Comparison of ENCODE assay signal across 20 cellular contexts in genomic region chr18:45835057-45835634, GRCh38. TPM values are rescaled to one million over a fixed set of nuclear protein-coding genes. Genes with fewer than 3 reads are reported as not detected.
DNase-seq lines count a peak whose midpoint lies in the region; ATAC-seq and TF ChIP-seq lines count a peak whose summit lies in the region.
"Had no signal": no experiment of that assay in that cellular context is flagged by ENCODE, and none has a peak within 500 bp of the region (broad histone marks: within the 10 kb centered on the region; RNA-seq: fewer than 3 reads in every experiment).

No MANE protein-coding gene starts in this region.

- H3K79me2 ChIP-seq in GM23338 (replicated peaks; ENCODE audit: insufficient read depth), result no peaks in the 10 kb centered on the region

- ATAC-seq in IMR-90 (ENCODE audit: low read depth) (no peak), Panc1 (no peak), GM23338 (no peak)
- ATAC-seq: HCT116 had no signal

- no TSS peak for BruUV-seq in IMR-90 (replicated peaks; lab: Mats Ljungman, UMichigan)
- BruUV-seq in Panc1 (replicated peaks; lab: Mats Ljungman, UMichigan), result no TSS peak

- in situ Hi-C loops in IMR-90 (cut with MboI; ENCODE audit: low sequenced_read_pairs) (loop anchor here (5.0 kb wide), 1 partner anchor 143 kb away; no protein-coding TSS in a partner anchor), Panc1 (cut with HindIII; ENCODE audit: low pct_unique_long_range_greater_than_20kb, low sequenced_read_pairs) (no loop called here)

- peak overlapping the region; percentile 8 for H3K27ac Mint-ChIP-seq in progenitor cell of endocrine pancreas
- H3K27ac Mint-ChIP-seq in CD8-positive, alpha-beta memory T cell, result no peak overlapping the region
- no peak overlapping the region for H3K27ac Mint-ChIP-seq in GM23338

- H2AK9ac ChIP-seq in IMR-90 (replicated peaks; ENCODE audit: low read depth, low read length, poor library complexity), result no peak overlapping the region

- no peaks in the 10 kb centered on the region for H3K9me2 ChIP-seq in GM23338 (ENCODE audit: insufficient read depth)

- TF ChIP-seq RAD21 in IMR-90 (IDR thresholded peaks at IDR 0.05; ENCODE audit: low read length), result no peak

- H4K8ac ChIP-seq in IMR-90 (ENCODE audit: low read depth in 2 of 2, low read length in 2 of 2), result peak overlapping the region in 1 of 2 experiments; percentile 44; a peak in 2 of 4 replicates

- CTCF ChIA-PET in IMR-90 (lab: Yijun Ruan, JAX) (interaction anchor here (0.6 kb wide), 1 partner anchor 75 kb away, joined by 8 read pairs; no protein-coding TSS in a partner anchor), Panc1 (lab: Charles Lee) (no interaction called here)
- CTCF ChIA-PET in CD8-positive, alpha-beta memory T cell (lab: Charles Lee), result interaction anchor here (0.8 to 1.3 kb wide), 2 partner anchors 35 to 44 kb away, joined by 3 to 4 read pairs; no protein-coding TSS in a partner anchor

- DNase-seq in IMR-90, result no peak
- DNase-seq in Panc1 (ENCODE audit: low read depth, low spot score), result no peak
- DNase-seq in progenitor cell of endocrine pancreas (ENCODE audit: low spot score, unreplicated experiment), result no peak
- DNase-seq in AG20443 (ENCODE audit: low spot score), result no peak
- no peak for DNase-seq in NCI-H2081 treated with DMSO at 0.1 percent for 48 hours (lab: John Stamatoyannopoulos, UW)
- no peak for DNase-seq in CD8-positive, alpha-beta memory T cell
- DNase-seq in GM23338 (ENCODE audit: low spot score), result no peak
- DNase-seq: BE2C; COR-L47; DND-41; MM.1S; NCI-H1048; NCI-H1417 treated with DMSO at 0.1 percent for 48 hours; NCI-H187; NCI-H2107; NCI-H526 treated with DMSO at 0.1 percent for 48 hours; NK-92 treated with Interleukin-12 subunit alpha and Interleukin-12 subunit beta, amount 100 ng/mL, for 24 hours; SJCRH30 had no signal

- H2BK5ac ChIP-seq in IMR-90 (ENCODE audit: low read depth, low read length, poor library complexity, severe bottlenecking), result no peak overlapping the region

- peaks cover 45% of the 10 kb centered on the region for H3K27me3 Mint-ChIP-seq in progenitor cell of endocrine pancreas
- peaks cover 28 to 59% of the 10 kb centered on the region in 2 donors for H3K27me3 Mint-ChIP-seq in CD8-positive, alpha-beta memory T cell
- H3K27me3 Mint-ChIP-seq in GM23338 (ENCODE audit: insufficient read depth, low read depth, poor library complexity), result peaks cover 15% of the 10 kb centered on the region

- H2BK20ac ChIP-seq in IMR-90 (ENCODE audit: low read depth, low read length), result peak overlapping the region; percentile 61; the same call in 1 of the 2 replicates

- no peak overlapping the region for H3K9ac ChIP-seq in IMR-90 (ENCODE audit: low read depth, low read length)

- no peak overlapping the region for H3K56ac ChIP-seq in IMR-90 (ENCODE audit: extremely low read depth, insufficient read depth, low read length)

- H2BK120ac ChIP-seq in IMR-90 (ENCODE audit: low read depth, low read length), result peak overlapping the region; percentile 95

- intact Hi-C loops in IMR-90 (cut with micrococcal nuclease), result no loop called here
- intact Hi-C loops in Panc1 (cut with micrococcal nuclease; ENCODE audit: unreplicated experiment), result loop anchor here (5.0 kb wide), 1 partner anchor 113 kb away; the partner anchor contains the start of gene SLC14A1

- POLR2A ChIA-PET in IMR-90 (lab: Charles Lee; ENCODE audit: unreplicated experiment) (no interaction called here), Panc1 (lab: Charles Lee) (no interaction called here)
- POLR2A ChIA-PET in CD8-positive, alpha-beta memory T cell (lab: Charles Lee), result no interaction called here

- H3K4me1 Mint-ChIP-seq in progenitor cell of endocrine pancreas (ENCODE audit: low read depth), result peaks cover 35% of the 10 kb centered on the region
- H3K4me1 Mint-ChIP-seq in CD8-positive, alpha-beta memory T cell, result peaks cover 6 to 19% (median 15%) of the 10 kb centered on the region in 3 donors
- peaks cover 17% of the 10 kb centered on the region for H3K4me1 Mint-ChIP-seq in GM23338

- H3K4me2 ChIP-seq in IMR-90 (ENCODE audit: low read depth, low read length) (no peak overlapping the region), GM23338 (no peak overlapping the region)

- H3K79me1 ChIP-seq in IMR-90 (ENCODE audit: low read depth in 1 of 2, low read length in 2 of 2), result peaks cover 0 to 4% of the 10 kb centered on the region in 2 experiments; a peak in 1 of 4 replicates

- H2AFZ ChIP-seq in IMR-90 (replicated peaks; ENCODE audit: low read length, poor library complexity), result no peak overlapping the region
- no peak overlapping the region for H2AFZ ChIP-seq in GM23338

- peaks cover 9% of the 10 kb centered on the region for H3K4me1 ChIP-seq in IMR-90 (ENCODE audit: control insufficient read depth, insufficient read depth, low read length)
- H3K4me1 ChIP-seq in Panc1 (ENCODE audit: control insufficient read depth, insufficient read depth, low read length), result peaks cover 3% of the 10 kb centered on the region; the same call in 1 of the 2 replicates
- peaks cover 7% of the 10 kb centered on the region for H3K4me1 ChIP-seq in CD8-positive, alpha-beta memory T cell (ENCODE audit: insufficient read depth, low read length)
- H3K4me1 ChIP-seq in GM23338 (ENCODE audit: insufficient read depth), result peaks cover 15% of the 10 kb centered on the region; the same call in 1 of the 2 replicates
- H3K4me1 ChIP-seq: BE2C had no signal

- no peak overlapping the region for H4K91ac ChIP-seq in IMR-90 (ENCODE audit: insufficient read depth, low read depth, low read length)

- TF ChIP-seq POLR2A in IMR-90 (IDR thresholded peaks at IDR 0.05; ENCODE audit: low read depth, low read length), result no peak

- dilution Hi-C loops in IMR-90 (cut with HindIII; ENCODE audit: low sequenced_read_pairs, unreplicated experiment), result no loop called here

- peak overlapping the region; percentile 52; the same call in 1 of the 2 replicates for H2AK5ac ChIP-seq in IMR-90 (ENCODE audit: low read depth, low read length)

- H3K18ac ChIP-seq in IMR-90 (ENCODE audit: low read depth, low read length), result peak overlapping the region; percentile 17; the same call in 1 of the 2 replicates

- H3K9me1 ChIP-seq in IMR-90 (ENCODE audit: insufficient read depth, low read length), result peaks cover 17% of the 10 kb centered on the region

- H3K4me3 Mint-ChIP-seq in progenitor cell of endocrine pancreas (ENCODE audit: low read depth) (no peak overlapping the region), GM23338 (no peak overlapping the region)
- peak overlapping the region in 3 of 7 donors; percentile 17 to 24 (median 21) for H3K4me3 Mint-ChIP-seq in CD8-positive, alpha-beta memory T cell

- H3K14ac ChIP-seq in IMR-90 (replicated peaks; ENCODE audit: low read depth, low read length), result peak overlapping the region; percentile 59; the same call in 1 of the 2 replicates

- H4K5ac ChIP-seq in IMR-90 (ENCODE audit: low read depth, low read length), result peak overlapping the region; percentile 42; the same call in 1 of the 2 replicates

- H3K9me3 ChIP-seq in IMR-90 (ENCODE audit: control insufficient read depth, insufficient read depth, low read length) (no peaks in the 10 kb centered on the region), Panc1 (ENCODE audit: control insufficient read depth, insufficient read depth, low read depth, low read length) (no peaks in the 10 kb centered on the region)
- H3K9me3 ChIP-seq in CD8-positive, alpha-beta memory T cell (ENCODE audit: low read length), result no peaks in the 10 kb centered on the region
- H3K9me3 ChIP-seq: BE2C, SJCRH30 had no signal

- H3F3A ChIP-seq in GM23338 (replicated peaks; ENCODE audit: low read depth), result 0 out of 2 replicates have a peak, but pooled peaks cover 4% of the 10 kb centered on the region

- peak overlapping the region; percentile 71; the same call in 2 of the 3 replicates for H2BK15ac ChIP-seq in IMR-90 (ENCODE audit: low read depth, low read length)

- peak overlapping the region; percentile 54; the same call in 1 of the 2 replicates for H3K4ac ChIP-seq in IMR-90 (ENCODE audit: low read depth, low read length)

- no peak overlapping the region for H3K23ac ChIP-seq in IMR-90 (ENCODE audit: low read depth, low read length)

- H3K36me3 ChIP-seq in IMR-90 (ENCODE audit: control insufficient read depth, insufficient read depth, low read length) (no peaks in the 10 kb centered on the region), Panc1 (ENCODE audit: control insufficient read depth, insufficient read depth, low read length) (no peaks in the 10 kb centered on the region), GM23338 (ENCODE audit: insufficient read depth) (no peaks in the 10 kb centered on the region)
- H3K36me3 ChIP-seq in CD8-positive, alpha-beta memory T cell (ENCODE audit: insufficient read depth, low read length), result no peaks in the 10 kb centered on the region
- H3K36me3 ChIP-seq: BE2C, SJCRH30 had no signal

- H3K27ac ChIP-seq in IMR-90 (ENCODE audit: insufficient read depth, low read length), result no peak overlapping the region
- H3K27ac ChIP-seq in Panc1 (ENCODE audit: low read length), result peak overlapping the region; percentile 34; the same call in 1 of the 2 replicates
- H3K27ac ChIP-seq in VCaP, result peak overlapping the region; percentile 23; the same call in 1 of the 2 replicates
- no peak overlapping the region for H3K27ac ChIP-seq in CD8-positive, alpha-beta memory T cell (ENCODE audit: low read depth, low read length)
- no peak overlapping the region for H3K27ac ChIP-seq in GM23338 (ENCODE audit: low read depth)
- H3K27ac ChIP-seq: SJCRH30 had no signal

- no peak for TF ChIP-seq CTCF in IMR-90 (conservative IDR thresholded peaks at IDR 0.05; ENCODE audit: low read depth, low read length)
- no peak for TF ChIP-seq CTCF in Panc1 (IDR thresholded peaks at IDR 0.05)
- no peak for TF ChIP-seq CTCF in VCaP (conservative IDR thresholded peaks at IDR 0.05)
- TF ChIP-seq CTCF in progenitor cell of endocrine pancreas (IDR thresholded peaks at IDR 0.05; ENCODE audit: unreplicated experiment), result no peak
- no peak for TF ChIP-seq CTCF in GM23338 (conservative IDR thresholded peaks at IDR 0.05; ENCODE audit: low read depth in 2 of 2)

- H3K9me3 Mint-ChIP-seq in progenitor cell of endocrine pancreas (ENCODE audit: low read depth), result no peaks in the 10 kb centered on the region
- no peaks in the 10 kb centered on the region for H3K9me3 Mint-ChIP-seq in CD8-positive, alpha-beta memory T cell
- H3K9me3 Mint-ChIP-seq in GM23338, result no peaks in the 10 kb centered on the region

- H3K36me3 Mint-ChIP-seq in progenitor cell of endocrine pancreas (ENCODE audit: insufficient read depth) (peaks cover 1% of the 10 kb centered on the region), GM23338 (ENCODE audit: low read depth) (no peaks in the 10 kb centered on the region)
- H3K36me3 Mint-ChIP-seq in CD8-positive, alpha-beta memory T cell, result peaks cover 0 to 3% (median 0%) of the 10 kb centered on the region in 3 donors

- 80% methylated on average over 1 of the region's 3 CpGs; no CpG with 5 or more reads in 1 of the 2 experiments for WGBS in IMR-90 (ENCODE audit: extremely low coverage in 2 of 2, insufficient read length in 1 of 2), 2 experiments

- H4K20me1 ChIP-seq in IMR-90 (ENCODE audit: insufficient read depth, low read length), result no peaks in the 10 kb centered on the region
- H4K20me1 ChIP-seq in GM23338 (replicated peaks; ENCODE audit: insufficient read depth), result no peaks in the 10 kb centered on the region

- H3K27me3 ChIP-seq in IMR-90 (ENCODE audit: control insufficient read depth, insufficient read depth, low read length) (no peaks in the 10 kb centered on the region), Panc1 (ENCODE audit: control insufficient read depth, insufficient read depth, low read length) (no peaks in the 10 kb centered on the region), GM23338 (ENCODE audit: insufficient read depth) (peaks cover 27% of the 10 kb centered on the region)
- peaks cover 8% of the 10 kb centered on the region for H3K27me3 ChIP-seq in CD8-positive, alpha-beta memory T cell (ENCODE audit: insufficient read depth, low read length, poor library complexity, severe bottlenecking)
- H3K27me3 ChIP-seq: SJCRH30 had no signal

- no peak overlapping the region for H3K4me3 ChIP-seq in IMR-90 (ENCODE audit: insufficient read depth, low read depth, low read length)
- no peak overlapping the region for H3K4me3 ChIP-seq in Panc1 (ENCODE audit: low read depth in 2 of 2, low read length in 2 of 2)
- no peak overlapping the region for H3K4me3 ChIP-seq in CD8-positive, alpha-beta memory T cell (ENCODE audit: low read length)
- H3K4me3 ChIP-seq in GM23338, result no peak overlapping the region
- H3K4me3 ChIP-seq: SJCRH30 had no signal

RNA-seq across cellular contexts. Expression of gene SIGLEC15, which starts 9.7 kb away (rescaled TPM):
- 0.83 and 1.1 TPM in 2 replicates for total RNA-seq in IMR-90 (2012; rRNA removed)
- 1.8 and 2.2 TPM in 2 replicates for polyA plus RNA-seq in IMR-90 (2012; rRNA removed)
- polyA plus RNA-seq in IMR-90 (2012; cell fraction: cytosol; rRNA removed), result 1.9 and 4.8 TPM in 2 replicates
- polyA plus RNA-seq in IMR-90 (2012; cell fraction: nucleus; rRNA removed; ENCODE audit: low replicate concordance), result 1.3 and 3.0 TPM in 2 replicates
- 0.23 TPM for total RNA-seq in Panc1 (2021; ENCODE audit: unreplicated experiment)
- 0.45 TPM for polyA plus RNA-seq in Panc1 (2012; ENCODE audit: insufficient read length)
- total RNA-seq in progenitor cell of endocrine pancreas, result not detected in 2 replicates
- not detected for total RNA-seq in CD8-positive, alpha-beta memory T cell
- 0.07 TPM for polyA plus RNA-seq in CD8-positive, alpha-beta memory T cell
- 0.31 TPM in 1 of 2 replicates, not detected in the other for total RNA-seq in GM23338 (2014; rRNA removed; shearing (Covaris generic))
- 0.29 and 0.35 TPM in 2 replicates for polyA plus RNA-seq in GM23338 (2016; fragmentation: Nextera tagmentation; extraction: Ambion mirVana)

Comparison
In these comparisons a context has a peak if more than half of its experiments do, and no peak if none do; other contexts are left out.
1. H3K27ac ChIP-seq: peak in Panc1 (single experiment) and VCaP (single experiment); none in IMR-90 (single experiment), CD8-positive, alpha-beta memory T cell (single experiment) and GM23338 (single experiment).